ENCODE assay signal across 9 cellular contexts in genomic region chr6:141701732-141702131, GRCh38.
"Had no signal": no experiment of that assay in that cellular context is flagged by ENCODE, and none has a peak within 500 bp of the region (broad histone marks: within the 10 kb centered on the region; RNA-seq: fewer than 3 reads in every experiment).

No MANE protein-coding gene starts in this region.

- H3K4me1 ChIP-seq: HAP-1 had no signal

- H3K4me3 ChIP-seq: HAP-1 had no signal

- H3K4me3 Mint-ChIP-seq: HFFc6, IgD-negative memory B cell had no signal

- DNase-seq: GOT3, H7, HFFc6, KBM-7 had no signal

- H3K9ac ChIP-seq: KMS-11 had no signal

- H3K36me3 Mint-ChIP-seq: IgD-negative memory B cell had no signal

- H3K4me1 Mint-ChIP-seq: IgD-negative memory B cell had no signal

- H3K9me3 Mint-ChIP-seq: HFFc6 had no signal

- H3K4me2 ChIP-seq: KMS-11 had no signal

- H3K27ac ChIP-seq: HL-60, KMS-11 had no signal

- H3K36me3 ChIP-seq: HAP-1 had no signal

- H3K27ac Mint-ChIP-seq: HFFc6, IgD-negative memory B cell had no signal

- ATAC-seq: HCT116 had no signal

- H3K27me3 Mint-ChIP-seq: IgD-negative memory B cell had no signal

- H3K9me3 ChIP-seq: HAP-1 had no signal
